Comparison of ENCODE assay signal across 8 cellular contexts in genomic region chr3:94544131-94544530, GRCh38.
"Had no signal": no experiment of that assay in that cellular context is flagged by ENCODE, and none has a peak within 500 bp of the region (broad histone marks: within the 10 kb centered on the region; RNA-seq: fewer than 3 reads in every experiment).

No MANE protein-coding gene starts in this region.

- H3K9ac ChIP-seq: GM23248 had no signal

- DNase-seq: GM23248, H7, HFFc6, IMR-90 had no signal

- H3K4me3 ChIP-seq: GM23248, HAP-1, K562 had no signal

- H3K4me1 ChIP-seq: HAP-1 had no signal

- H3K4me3 Mint-ChIP-seq: HFFc6 had no signal

- ATAC-seq: HCT116, K562 had no signal

- H2AFZ ChIP-seq: GM23248 had no signal

- H3K27ac ChIP-seq: GM23248, HL-60 had no signal

- H3K36me3 ChIP-seq: HAP-1 had no signal

- H3K27ac Mint-ChIP-seq: HFFc6 had no signal

- H3K9me3 ChIP-seq: HAP-1 had no signal
